ENCODE assay signal across 8 cellular contexts in genomic region chr15:56249080-56249479, GRCh38. TPM values are rescaled to one million over a fixed set of nuclear protein-coding genes. Genes with fewer than 3 reads are reported as not detected.
DNase-seq lines count a peak whose midpoint lies in the region; ATAC-seq, FAIRE-seq and TF ChIP-seq lines count a peak whose summit lies in the region.

No MANE protein-coding gene starts in this region.

- H3K4me3 ChIP-seq in heart right ventricle (no peak overlapping the region), endodermal cell (ENCODE audit: low read length) (no peak overlapping the region), upper lobe of right lung (no peak overlapping the region)

- no peak overlapping the region for H3K9ac ChIP-seq in endodermal cell (ENCODE audit: extremely low read depth, low read length, poor library complexity, severe bottlenecking)

- peaks cover 80% of the 10 kb centered on the region for H3K27me3 Mint-ChIP-seq in endodermal cell (ENCODE audit: insufficient read depth)

- intact Hi-C loops in heart right ventricle (cut with DNase I) (loop anchor here in 8 of 10 donors (5.0 to 10.0 kb wide), 8 partner anchors 134 to 257 kb away; partner anchors contain the start of gene NEDD4 (in 5 of the 8)), cardiac septum (cut with DNase I) (loop anchor here (5.0 to 10.0 kb wide), 4 partner anchors 42 to 257 kb away; partner anchors contain the start of genes NEDD4 and TEX9), upper lobe of right lung (cut with DNase I) (no loop called here)

- H3K27ac Mint-ChIP-seq in endodermal cell, result no peak overlapping the region

- no peaks in the 10 kb centered on the region for H3K36me3 ChIP-seq in heart right ventricle
- H3K36me3 ChIP-seq in endodermal cell (ENCODE audit: control insufficient read depth, insufficient read depth, low read length), result no peaks in the 10 kb centered on the region
- no peaks in the 10 kb centered on the region for H3K36me3 ChIP-seq in upper lobe of right lung

- DNase-seq in heart right ventricle (no peak), cardiac septum (ENCODE audit: low spot score) (no peak), NCI-H526 treated with DMSO at 0.1 percent for 48 hours (lab: John Stamatoyannopoulos, UW) (peak; percentile 34), endodermal cell (peak; percentile 59), upper lobe of right lung (no peak), GM12891 (ENCODE audit: insufficient read length, low spot score) (no peak)
- no peak for DNase-seq in stimulated activated CD4-positive, alpha-beta T cell treated with anti-CD3 and anti-CD28 coated beads, Interleukin-2, amount 100 ng/mL, for 48 hours

- H3K36me3 Mint-ChIP-seq in endodermal cell (ENCODE audit: low read depth), result no peaks in the 10 kb centered on the region

- ATAC-seq in heart right ventricle (no peak), upper lobe of right lung (no peak), GM19351 (IDR thresholded peaks at IDR 0.05; ENCODE audit: unreplicated experiment) (no peak)

- no peak overlapping the region for H3K4me3 Mint-ChIP-seq in endodermal cell

- H3K4me1 ChIP-seq in heart right ventricle, result peaks cover 3 to 30% (median 14%) of the 10 kb centered on the region in 9 donors
- peaks cover 7% of the 10 kb centered on the region for H3K4me1 ChIP-seq in endodermal cell (ENCODE audit: control insufficient read depth, insufficient read depth, low read length)
- peaks cover 14% of the 10 kb centered on the region for H3K4me1 ChIP-seq in upper lobe of right lung

- TF ChIP-seq POLR2A in GM12891 (IDR thresholded peaks at IDR 0.05; ENCODE audit: low read depth, low read length), result no peak

- H3K27me3 ChIP-seq in heart right ventricle (peaks cover 0 to 5% (median 0%) of the 10 kb centered on the region in 7 donors), endodermal cell (ENCODE audit: control insufficient read depth, insufficient read depth, low read length, poor library complexity, severe bottlenecking) (peaks cover 74% of the 10 kb centered on the region), upper lobe of right lung (no peaks in the 10 kb centered on the region)

- FAIRE-seq in GM12891 (lab: Jason Lieb, UNC), result no peak

- H3K27ac ChIP-seq in heart right ventricle, result no peak overlapping the region
- no peak overlapping the region for H3K27ac ChIP-seq in endodermal cell (ENCODE audit: low read depth, low read length)
- H3K27ac ChIP-seq in upper lobe of right lung, result no peak overlapping the region

- H3K9me3 ChIP-seq in heart right ventricle (no peaks in the 10 kb centered on the region), endodermal cell (ENCODE audit: control insufficient read depth, low read length) (no peaks in the 10 kb centered on the region), upper lobe of right lung (no peaks in the 10 kb centered on the region)

- peak in 6 of 9 donors; percentile 13 to 27 (median 17) for TF ChIP-seq CTCF in heart right ventricle (IDR thresholded peaks at IDR 0.05)
- peak; percentile 75 for TF ChIP-seq CTCF in endodermal cell (conservative IDR thresholded peaks at IDR 0.05)
- peak; percentile 22 for TF ChIP-seq CTCF in upper lobe of right lung (IDR thresholded peaks at IDR 0.05)

- H3K9me3 Mint-ChIP-seq in endodermal cell, result no peaks in the 10 kb centered on the region

- H3K4me1 Mint-ChIP-seq in endodermal cell, result peaks cover 27% of the 10 kb centered on the region

TF ChIP-seq in GM12891, 5 proteins besides CTCF, POLR2A, EP300 and RAD21:
- TF ChIP-seq SPI1 (IDR thresholded peaks at IDR 0.05; ENCODE audit: low read depth, low read length) (no peak), POLR2AphosphoS5 (IDR thresholded peaks at IDR 0.05; ENCODE audit: low read depth, low read length) (no peak), TAF1 (IDR thresholded peaks at IDR 0.05; ENCODE audit: low read depth, low read length) (no peak), PAX5 (IDR thresholded peaks at IDR 0.05; ENCODE audit: insufficient read depth, low read length, severe bottlenecking) (no peak), POU2F2 (IDR thresholded peaks at IDR 0.05; ENCODE audit: low read depth, low read length) (no peak)

RNA-seq across cellular contexts. Expression of gene RFX7, which starts 5.4 kb away (rescaled TPM):
- 10 to 100 TPM in 4 of 10 donors, 1 to 10 TPM in 6; 5.9 to 14.2 (median 8.4) TPM for total RNA-seq in heart right ventricle
- 1 to 10 TPM in 1 of 2 donors, under 1 TPM in 1; 0.83 to 1.5 TPM for polyA plus RNA-seq in heart right ventricle
- 10.1 TPM for total RNA-seq in cardiac septum
- total RNA-seq in endodermal cell, result 10 to 100 TPM; 19.3 to 25.3 TPM
- polyA plus RNA-seq in endodermal cell (2013, experiment 1 of 2), result 31.3 TPM
- 32.4 TPM for polyA plus RNA-seq in endodermal cell (2013, experiment 2 of 2)
- 15.7 TPM for total RNA-seq in upper lobe of right lung
- 6.8 TPM for polyA plus RNA-seq in GM12891 (2012; ENCODE audit: low read depth, missing spikeins)

Comparison
In these comparisons a context has a peak if more than half of its experiments do, and no peak if none do; other contexts are left out.
1. DNase-seq: peak in NCI-H526 treated with DMSO at 0.1 percent for 48 hours (single experiment) and endodermal cell (single experiment); none in heart right ventricle (0 of 2), cardiac septum (single experiment), upper lobe of right lung (single experiment), GM12891 (single experiment) and stimulated activated CD4-positive, alpha-beta T cell treated with anti-CD3 and anti-CD28 coated beads, Interleukin-2, amount 100 ng/mL, for 48 hours (0 of 2).
2. CTCF ChIP-seq: peak in every context shown above with its lines; median percentile 75 in endodermal cell; 22 in upper lobe of right lung; 17 in heart right ventricle.